ENCODE assay signal across 14 cellular contexts in the genomic region with DNA sequence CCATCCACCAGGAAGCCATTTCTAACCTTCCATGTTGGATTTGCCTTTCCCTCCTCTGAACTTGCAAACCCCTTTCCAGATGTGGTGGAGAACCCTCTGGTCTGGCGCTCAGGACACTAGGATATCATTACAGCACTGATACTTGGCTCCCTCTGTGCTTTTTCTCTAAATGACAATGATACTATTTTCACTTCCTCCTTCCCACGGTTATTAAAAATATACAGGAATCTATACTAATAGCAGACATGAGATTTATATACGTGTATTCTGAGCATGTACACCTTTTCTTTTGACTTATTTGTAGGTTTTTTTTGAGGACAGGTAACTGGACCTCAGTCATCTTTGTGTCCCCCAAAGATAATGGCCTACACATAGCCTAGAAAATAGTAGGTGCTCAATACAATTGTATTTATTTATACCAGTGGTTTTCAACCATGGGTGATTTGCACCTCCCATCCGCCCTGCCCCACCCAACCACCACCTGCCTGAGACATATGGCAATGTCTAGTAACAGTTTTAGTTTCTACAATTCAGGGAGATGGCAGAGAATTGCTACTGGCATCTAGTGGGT.
A peak's percentile ranks its signal among the peaks of the same experiment; 100 is the strongest.
DNase-seq lines count a peak whose midpoint lies in the region; ATAC-seq and TF ChIP-seq lines count a peak whose summit lies in the region.
"Had no signal": no experiment of that assay in that cellular context is flagged by ENCODE, and none has a peak within 500 bp of the region (broad histone marks: within the 10 kb centered on the region; RNA-seq: fewer than 3 reads in every experiment).

No MANE protein-coding gene starts in this region.

- 82 to 85% (median 83%) methylated on average over 4 of the region's 4 CpGs for WGBS in heart left ventricle, 4 donors

- DNase-seq in heart left ventricle (no peak), D341Med (ENCODE audit: low spot score) (no peak), sciatic nerve (ENCODE audit: low spot score) (no peak)
- no peak for DNase-seq in activated CD4-positive, alpha-beta T cell treated with anti-CD3 and anti-CD28 coated beads, Interleukin-2, amount 10 ng/mL, durations not matched to agents 7 days and 5 days
- DNase-seq: activated CD4-positive, alpha-beta T cell treated with anti-CD3 and anti-CD28 coated beads for 36 hours; dermis blood vessel endothelial cell; head of caudate nucleus; mammary epithelial cell; NCI-H1092 treated with DMSO at 0.1 percent for 48 hours had no signal

- peak overlapping the region; percentile 62 for H3K4me2 ChIP-seq in DOHH2 (ENCODE audit: low read length)

- H3K4me3 ChIP-seq in DOHH2 (ENCODE audit: low read length) (peak overlapping the region; percentile 48), heart left ventricle (no peak overlapping the region)

- peak; percentile 56 for ATAC-seq in GM19043 (IDR thresholded peaks at IDR 0.05; ENCODE audit: low read depth, unreplicated experiment)
- ATAC-seq in HG02642 (IDR thresholded peaks at IDR 0.05; ENCODE audit: poor library complexity, unreplicated experiment): peak; percentile 63
- ATAC-seq in HG03457 (IDR thresholded peaks at IDR 0.05; ENCODE audit: unreplicated experiment): peak; percentile 58
- ATAC-seq in heart left ventricle: no peak
- no peak for ATAC-seq in sciatic nerve
- ATAC-seq: activated CD4-positive, alpha-beta T cell treated with anti-CD3 and anti-CD28 coated beads for 36 hours had no signal

- H3K27me3 Mint-ChIP-seq in activated CD4-positive, alpha-beta T cell treated with anti-CD3 and anti-CD28 coated beads, Interleukin-2, amount 10 ng/mL, durations not matched to agents 7 days and 5 days: peaks cover 5% of the 10 kb centered on the region
- H3K27me3 Mint-ChIP-seq: activated CD4-positive, alpha-beta T cell treated with anti-CD3 and anti-CD28 coated beads for 36 hours; activated naive CD8-positive, alpha-beta T cell had no signal

- TF ChIP-seq CTCF in DOHH2 (IDR thresholded peaks at IDR 0.05; ENCODE audit: low read depth, low read length, poor library complexity, severe bottlenecking): no peak
- TF ChIP-seq CTCF in heart left ventricle (IDR thresholded peaks at IDR 0.05): no peak

- CTCF ChIA-PET in activated CD4-positive, alpha-beta T cell treated with anti-CD3 and anti-CD28 coated beads, Interleukin-2, amount 10 ng/mL, durations not matched to agents 7 days and 5 days (lab: Charles Lee): no interaction called here

- H3K9me3 Mint-ChIP-seq in activated CD4-positive, alpha-beta T cell treated with anti-CD3 and anti-CD28 coated beads, Interleukin-2, amount 10 ng/mL, durations not matched to agents 7 days and 5 days: peaks cover 12% of the 10 kb centered on the region

- peaks cover 38% of the 10 kb centered on the region for H3K4me1 ChIP-seq in DOHH2 (ENCODE audit: control insufficient read depth, low read length)
- H3K4me1 ChIP-seq in heart left ventricle: peaks cover 0 to 21% (median 0%) of the 10 kb centered on the region in 12 donors

- H4K20me1 ChIP-seq in DOHH2 (ENCODE audit: control insufficient read depth, insufficient read depth, low read depth, low read length): no peaks in the 10 kb centered on the region

- H3K27me3 ChIP-seq in DOHH2 (ENCODE audit: control insufficient read depth, low read length): no peaks in the 10 kb centered on the region
- no peaks in the 10 kb centered on the region for H3K27me3 ChIP-seq in heart left ventricle

- intact Hi-C loops in heart left ventricle (cut with DNase I) (no loop called here), sciatic nerve (cut with DNase I) (no loop called here)

- H3K79me2 ChIP-seq in DOHH2 (ENCODE audit: control insufficient read depth, low read length): no peaks in the 10 kb centered on the region

- no peak for TF ChIP-seq POLR2A in heart left ventricle (IDR thresholded peaks at IDR 0.05)

- peaks cover 20% of the 10 kb centered on the region for H3K36me3 Mint-ChIP-seq in activated CD4-positive, alpha-beta T cell treated with anti-CD3 and anti-CD28 coated beads, Interleukin-2, amount 10 ng/mL, durations not matched to agents 7 days and 5 days (ENCODE audit: low read depth)

- H3K27ac ChIP-seq in DOHH2 (ENCODE audit: low read depth, low read length) (no peak overlapping the region), heart left ventricle (no peak overlapping the region)

- H3F3A ChIP-seq in DOHH2 (ENCODE audit: control insufficient read depth, insufficient read depth): no peaks in the 10 kb centered on the region

- H3K36me3 ChIP-seq in DOHH2 (ENCODE audit: control insufficient read depth, low read length): no peaks in the 10 kb centered on the region
- no peaks in the 10 kb centered on the region for H3K36me3 ChIP-seq in heart left ventricle

- H3K9me3 ChIP-seq in DOHH2 (ENCODE audit: control insufficient read depth, insufficient read depth, low read length) (no peaks in the 10 kb centered on the region), heart left ventricle (no peaks in the 10 kb centered on the region)

- POLR2A ChIA-PET in activated CD4-positive, alpha-beta T cell treated with anti-CD3 and anti-CD28 coated beads, Interleukin-2, amount 10 ng/mL, durations not matched to agents 7 days and 5 days (lab: Charles Lee): no interaction called here

- H3K27ac Mint-ChIP-seq in activated CD4-positive, alpha-beta T cell treated with anti-CD3 and anti-CD28 coated beads, Interleukin-2, amount 10 ng/mL, durations not matched to agents 7 days and 5 days: no peak overlapping the region
- H3K27ac Mint-ChIP-seq: activated CD4-positive, alpha-beta T cell treated with anti-CD3 and anti-CD28 coated beads for 36 hours; activated naive CD8-positive, alpha-beta T cell had no signal

- no peaks in the 10 kb centered on the region for H3K9me2 ChIP-seq in DOHH2 (replicated peaks; ENCODE audit: control insufficient read depth, low read length)

- peaks cover 15% of the 10 kb centered on the region for H3K4me1 Mint-ChIP-seq in activated CD4-positive, alpha-beta T cell treated with anti-CD3 and anti-CD28 coated beads, Interleukin-2, amount 10 ng/mL, durations not matched to agents 7 days and 5 days

- H3K4me3 Mint-ChIP-seq in activated CD4-positive, alpha-beta T cell treated with anti-CD3 and anti-CD28 coated beads, Interleukin-2, amount 10 ng/mL, durations not matched to agents 7 days and 5 days: no peak overlapping the region
- H3K4me3 Mint-ChIP-seq: activated CD4-positive, alpha-beta T cell treated with anti-CD3 and anti-CD28 coated beads for 36 hours; activated naive CD8-positive, alpha-beta T cell had no signal

Comparison
In these comparisons a context has a peak if more than half of its experiments do, and no peak if none do; other contexts are left out.
1. ATAC-seq: peak in GM19043 (single experiment), HG02642 (single experiment) and HG03457 (single experiment); none in heart left ventricle (0 of 4) and sciatic nerve (single experiment).